ENCODE assay signal across 8 cellular contexts in the genomic region with DNA sequence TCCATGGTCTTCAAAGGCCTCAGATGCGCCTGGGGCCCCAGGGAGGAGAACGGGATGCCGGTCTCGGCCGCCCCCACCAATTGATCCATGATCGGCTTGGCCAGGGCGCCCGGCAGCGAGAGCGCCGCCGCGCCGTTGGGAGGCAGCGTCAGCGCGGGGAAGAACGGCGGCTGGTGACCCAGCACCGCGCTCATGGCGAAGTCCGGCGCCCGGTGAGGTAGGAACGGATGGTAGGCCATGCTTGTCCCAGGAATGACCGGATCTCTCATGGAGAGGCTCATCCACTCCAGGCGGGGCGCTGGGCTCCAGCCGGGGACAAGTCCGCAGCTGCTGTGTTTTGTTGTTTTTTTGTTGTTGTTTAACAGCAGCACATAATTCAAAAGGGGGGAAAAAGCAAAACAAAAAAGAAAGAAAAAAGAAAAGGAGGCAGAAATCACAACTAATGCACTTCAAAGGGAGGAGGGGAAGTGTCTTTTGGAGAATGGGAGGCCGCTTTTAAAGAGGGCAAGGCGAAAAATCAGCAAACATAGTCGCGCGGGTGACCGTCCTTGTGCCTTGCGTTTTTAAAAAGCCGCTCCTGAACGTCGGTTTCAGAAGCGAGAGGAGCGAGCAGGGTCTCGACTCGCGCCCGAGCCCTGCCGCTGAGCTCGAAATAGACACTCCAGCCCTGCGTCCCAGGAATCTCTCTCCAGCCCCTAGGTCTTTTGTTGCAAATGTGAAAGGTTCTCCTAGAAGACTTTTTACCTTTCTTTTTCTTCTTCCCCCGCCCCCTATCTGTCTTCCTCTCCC. TPM values are rescaled to one million over a fixed set of nuclear protein-coding genes. Genes with fewer than 3 reads are reported as not detected.
DNase-seq lines count a peak whose midpoint lies in the region; ATAC-seq lines count a peak whose summit lies in the region.

No MANE protein-coding gene starts in this region.

- H3K9me3 Mint-ChIP-seq in activated CD8-positive, alpha-beta memory T cell treated with anti-CD3 and anti-CD28 coated beads, Interleukin-2, amount 10 ng/mL, durations not matched to agents 7 days and 5 days (ENCODE audit: low read depth), result no peaks in the 10 kb centered on the region
- H3K9me3 Mint-ChIP-seq in activated naive CD8-positive, alpha-beta T cell treated with anti-CD3 and anti-CD28 coated beads, Interleukin-2, amount 50 U/mL, for 24 hours, result peaks cover 9% of the 10 kb centered on the region
- peaks cover 2 to 54% (median 11%) of the 10 kb centered on the region in 6 donors for H3K9me3 Mint-ChIP-seq in immature natural killer cell
- peaks cover 4 to 22% of the 10 kb centered on the region in 2 donors for H3K9me3 Mint-ChIP-seq in stimulated activated naive CD8-positive, alpha-beta T cell treated with anti-CD3 and anti-CD28 coated beads, Interleukin-15, amount 100 ng/mL, for 72 hours

- no peak for ATAC-seq in activated CD8-positive, alpha-beta memory T cell treated with anti-CD3 and anti-CD28 coated beads, Interleukin-2, amount 10 ng/mL, durations not matched to agents 7 days and 5 days
- ATAC-seq in activated naive CD8-positive, alpha-beta T cell treated with anti-CD3 and anti-CD28 coated beads, Interleukin-2, amount 50 U/mL, for 24 hours, result no peak
- ATAC-seq in stimulated activated naive CD8-positive, alpha-beta T cell treated with anti-CD3 and anti-CD28 coated beads, Interleukin-15, amount 100 ng/mL, for 72 hours, result no peak
- ATAC-seq in GM18502 (IDR thresholded peaks at IDR 0.05; ENCODE audit: poor library complexity, unreplicated experiment) (no peak), GM21529 (IDR thresholded peaks at IDR 0.05; ENCODE audit: unreplicated experiment) (no peak), HG02571 (IDR thresholded peaks at IDR 0.05; ENCODE audit: unreplicated experiment) (no peak)

- peak overlapping the region; percentile 38 for H3K4me3 Mint-ChIP-seq in activated CD8-positive, alpha-beta memory T cell treated with anti-CD3 and anti-CD28 coated beads, Interleukin-2, amount 10 ng/mL, durations not matched to agents 7 days and 5 days
- peak overlapping the region; percentile 69 for H3K4me3 Mint-ChIP-seq in activated naive CD8-positive, alpha-beta T cell treated with anti-CD3 and anti-CD28 coated beads, Interleukin-2, amount 50 U/mL, for 24 hours
- H3K4me3 Mint-ChIP-seq in immature natural killer cell, result peak overlapping the region; percentile 75 to 89 (median 83)
- peak overlapping the region; percentile 78 to 88 for H3K4me3 Mint-ChIP-seq in stimulated activated naive CD8-positive, alpha-beta T cell treated with anti-CD3 and anti-CD28 coated beads, Interleukin-15, amount 100 ng/mL, for 72 hours

- peaks cover 14% of the 10 kb centered on the region for H3K4me1 Mint-ChIP-seq in activated CD8-positive, alpha-beta memory T cell treated with anti-CD3 and anti-CD28 coated beads, Interleukin-2, amount 10 ng/mL, durations not matched to agents 7 days and 5 days
- peaks cover 25% of the 10 kb centered on the region for H3K4me1 Mint-ChIP-seq in activated naive CD8-positive, alpha-beta T cell treated with anti-CD3 and anti-CD28 coated beads, Interleukin-2, amount 50 U/mL, for 24 hours
- peaks cover 25 to 32% of the 10 kb centered on the region in 2 donors for H3K4me1 Mint-ChIP-seq in immature natural killer cell
- peaks cover 50% of the 10 kb centered on the region for H3K4me1 Mint-ChIP-seq in stimulated activated naive CD8-positive, alpha-beta T cell treated with anti-CD3 and anti-CD28 coated beads, Interleukin-15, amount 100 ng/mL, for 72 hours

- CTCF ChIA-PET in activated CD8-positive, alpha-beta memory T cell treated with anti-CD3 and anti-CD28 coated beads, Interleukin-2, amount 10 ng/mL, durations not matched to agents 7 days and 5 days (lab: Charles Lee), result interaction anchor here (1.2 kb wide), 1 partner anchor 12 kb away, joined by 4 read pairs; no protein-coding TSS in a partner anchor

- H3K27ac Mint-ChIP-seq in activated CD8-positive, alpha-beta memory T cell treated with anti-CD3 and anti-CD28 coated beads, Interleukin-2, amount 10 ng/mL, durations not matched to agents 7 days and 5 days, result no peak overlapping the region
- H3K27ac Mint-ChIP-seq in activated naive CD8-positive, alpha-beta T cell treated with anti-CD3 and anti-CD28 coated beads, Interleukin-2, amount 50 U/mL, for 24 hours, result no peak overlapping the region
- no peak overlapping the region for H3K27ac Mint-ChIP-seq in immature natural killer cell
- no peak overlapping the region for H3K27ac Mint-ChIP-seq in stimulated activated naive CD8-positive, alpha-beta T cell treated with anti-CD3 and anti-CD28 coated beads, Interleukin-15, amount 100 ng/mL, for 72 hours

- peaks cover 6% of the 10 kb centered on the region for H3K36me3 Mint-ChIP-seq in activated CD8-positive, alpha-beta memory T cell treated with anti-CD3 and anti-CD28 coated beads, Interleukin-2, amount 10 ng/mL, durations not matched to agents 7 days and 5 days
- H3K36me3 Mint-ChIP-seq in activated naive CD8-positive, alpha-beta T cell treated with anti-CD3 and anti-CD28 coated beads, Interleukin-2, amount 50 U/mL, for 24 hours (ENCODE audit: low read depth), result peaks cover 7% of the 10 kb centered on the region
- peaks cover 0 to 3% (median 0%) of the 10 kb centered on the region in 3 donors for H3K36me3 Mint-ChIP-seq in immature natural killer cell

- peaks cover 85% of the 10 kb centered on the region for H3K27me3 Mint-ChIP-seq in activated CD8-positive, alpha-beta memory T cell treated with anti-CD3 and anti-CD28 coated beads, Interleukin-2, amount 10 ng/mL, durations not matched to agents 7 days and 5 days
- peaks cover 88% of the 10 kb centered on the region for H3K27me3 Mint-ChIP-seq in activated naive CD8-positive, alpha-beta T cell treated with anti-CD3 and anti-CD28 coated beads, Interleukin-2, amount 50 U/mL, for 24 hours
- H3K27me3 Mint-ChIP-seq in immature natural killer cell (ENCODE audit: low read depth in 3 of 3), result peaks cover 28 to 45% (median 33%) of the 10 kb centered on the region in 3 donors
- H3K27me3 Mint-ChIP-seq in stimulated activated naive CD8-positive, alpha-beta T cell treated with anti-CD3 and anti-CD28 coated beads, Interleukin-15, amount 100 ng/mL, for 72 hours, result peaks cover 100% of the 10 kb centered on the region

- no peak for DNase-seq in activated CD8-positive, alpha-beta memory T cell treated with anti-CD3 and anti-CD28 coated beads, Interleukin-2, amount 10 ng/mL, durations not matched to agents 7 days and 5 days
- no peak for DNase-seq in activated CD8-positive, alpha-beta memory T cell treated with anti-CD3 and anti-CD28 coated beads, Interleukin-2, amount 50 U/mL, for 48 hours
- no peak for DNase-seq in activated naive CD8-positive, alpha-beta T cell treated with anti-CD3 and anti-CD28 coated beads, Interleukin-2, amount 50 U/mL, for 24 hours
- no peak for DNase-seq in immature natural killer cell
- no peak for DNase-seq in stimulated activated naive CD8-positive, alpha-beta T cell treated with anti-CD3 and anti-CD28 coated beads, Interleukin-15, amount 100 ng/mL, for 72 hours

RNA-seq across cellular contexts. Expression of a gene that starts 0.9 kb away (rescaled TPM):
- not detected for total RNA-seq in activated CD8-positive, alpha-beta memory T cell treated with anti-CD3 and anti-CD28 coated beads, Interleukin-2, amount 10 ng/mL, durations not matched to agents 7 days and 5 days
- not detected for polyA plus RNA-seq in immature natural killer cell
